Comparison of ENCODE assay signal across 8 cellular contexts in genomic region chr7:95686109-95686508, GRCh38.
DNase-seq lines count a peak whose midpoint lies in the region; ATAC-seq, FAIRE-seq and TF ChIP-seq lines count a peak whose summit lies in the region.

No MANE protein-coding gene starts in this region.

- no peak overlapping the region for H3K9ac ChIP-seq in KMS-11
- no peak overlapping the region for H3K9ac ChIP-seq in PC-3 (ENCODE audit: low read length)
- no peak overlapping the region for H3K9ac ChIP-seq in endothelial cell of umbilical vein (replicated peaks; ENCODE audit: extremely low read depth, insufficient read depth, low read length)

- no peaks in the 10 kb centered on the region for H3K9me1 ChIP-seq in endothelial cell of umbilical vein (replicated peaks; ENCODE audit: control insufficient read depth, extremely low read depth, insufficient read depth, low read length)

- H3K4me2 ChIP-seq in KMS-11 (no peak overlapping the region), PC-3 (ENCODE audit: low read length) (no peak overlapping the region), endothelial cell of umbilical vein (ENCODE audit: insufficient read depth, low read length) (no peak overlapping the region)

- H3K4me3 ChIP-seq in KMS-11 (IDR thresholded peaks at IDR 0.05; ENCODE audit: insufficient read depth, low read depth, low read length): no peak overlapping the region
- no peak overlapping the region for H3K4me3 ChIP-seq in PC-3 (ENCODE audit: low read length)
- no peak overlapping the region for H3K4me3 ChIP-seq in endothelial cell of umbilical vein (replicated peaks in 1 of 3; ENCODE audit: insufficient read depth in 1 of 3, low read depth in 1 of 3, low read length in 3 of 3)
- H3K4me3 ChIP-seq in mucosa of descending colon: no peak overlapping the region

- POLR2A ChIA-PET in PC-3 (lab: Charles Lee; ENCODE audit: unreplicated experiment) (no interaction called here), endothelial cell of umbilical vein (lab: Charles Lee) (no interaction called here)

- in situ Hi-C loops in G401 (cut with HindIII; ENCODE audit: low sequenced_read_pairs): loop anchor here (25.0 kb wide), 1 partner anchor 174 kb away; no protein-coding TSS in a partner anchor

- intact Hi-C loops in PC-3 (cut with micrococcal nuclease) (loop anchor here (1.0 to 5.0 kb wide), 3 partner anchors 159 to 1239 kb away; no protein-coding TSS in a partner anchor), endothelial cell of umbilical vein (cut with micrococcal nuclease) (loop anchor here (1.0 kb wide), 2 partner anchors 159 to 175 kb away; no protein-coding TSS in a partner anchor), mucosa of descending colon (cut with DNase I, micrococcal nuclease) (loop anchor here (5.0 kb wide), 2 partner anchors 159 to 174 kb away; no protein-coding TSS in a partner anchor)

- no peaks in the 10 kb centered on the region for H3F3A ChIP-seq in PC-3 (ENCODE audit: low read length, unreplicated experiment)

- BruUV-seq in PC-3 (replicated peaks; lab: Mats Ljungman, UMichigan): no TSS peak
- BruUV-seq in endothelial cell of umbilical vein (replicated peaks; lab: Mats Ljungman, UMichigan): no TSS peak

- H2AFZ ChIP-seq in KMS-11 (ENCODE audit: low read depth) (no peak overlapping the region), PC-3 (ENCODE audit: low read length) (no peak overlapping the region), endothelial cell of umbilical vein (ENCODE audit: low read depth, low read length) (no peak overlapping the region)

- no peaks in the 10 kb centered on the region for H3K36me3 ChIP-seq in KMS-11 (ENCODE audit: insufficient read depth)
- no peaks in the 10 kb centered on the region for H3K36me3 ChIP-seq in PC-3 (ENCODE audit: low read depth, low read length)
- H3K36me3 ChIP-seq in endothelial cell of umbilical vein (ENCODE audit: control insufficient read depth in 2 of 2, extremely low read depth in 1 of 2, insufficient read depth in 2 of 2, low read length in 2 of 2): no peaks in the 10 kb centered on the region
- H3K36me3 ChIP-seq in mucosa of descending colon (ENCODE audit: low read depth): no peaks in the 10 kb centered on the region

- H3K79me2 ChIP-seq in KMS-11 (ENCODE audit: insufficient read depth, low read depth) (no peaks in the 10 kb centered on the region), PC-3 (ENCODE audit: low read length) (no peaks in the 10 kb centered on the region), endothelial cell of umbilical vein (ENCODE audit: control insufficient read depth, insufficient read depth, low read length) (no peaks in the 10 kb centered on the region)

- no peak for TF ChIP-seq POLR2A in endothelial cell of umbilical vein (IDR thresholded peaks at IDR 0.05; ENCODE audit: low read depth, low read length)

- no peaks in the 10 kb centered on the region for H3K9me3 ChIP-seq in PC-3 (ENCODE audit: low read length)
- no peaks in the 10 kb centered on the region for H3K9me3 ChIP-seq in endothelial cell of umbilical vein (replicated peaks; ENCODE audit: control insufficient read depth, insufficient read depth, low read length)
- no peaks in the 10 kb centered on the region for H3K9me3 ChIP-seq in mucosa of descending colon

- H4K20me1 ChIP-seq in KMS-11 (ENCODE audit: insufficient read depth) (no peaks in the 10 kb centered on the region), PC-3 (ENCODE audit: low read length) (no peaks in the 10 kb centered on the region), endothelial cell of umbilical vein (replicated peaks; ENCODE audit: control insufficient read depth, extremely low read depth, insufficient read depth, low read length) (no peaks in the 10 kb centered on the region)

- H3K27me3 ChIP-seq in KMS-11 (ENCODE audit: insufficient read depth, low read depth): no peaks in the 10 kb centered on the region
- H3K27me3 ChIP-seq in PC-3 (ENCODE audit: low read length): no peaks in the 10 kb centered on the region
- peaks cover 0 to 2% of the 10 kb centered on the region in 2 experiments for H3K27me3 ChIP-seq in endothelial cell of umbilical vein (ENCODE audit: control insufficient read depth in 2 of 2, insufficient read depth in 2 of 2, low read length in 2 of 2)

- peak; percentile 21 for FAIRE-seq in endothelial cell of umbilical vein (lab: Jason Lieb, UNC)

- dilution Hi-C loops in endothelial cell of umbilical vein (cut with MboI; ENCODE audit: extremely low pct_ligation_motif_present, low sequenced_read_pairs): no loop called here

- ATAC-seq in PC-3: peak; percentile 38; the same call in 1 of the 2 replicates
- peak; percentile 79 for ATAC-seq in mucosa of descending colon
- ATAC-seq in GM21367 (IDR thresholded peaks at IDR 0.05; ENCODE audit: unreplicated experiment): no peak
- no peak for ATAC-seq in GM21423 (IDR thresholded peaks at IDR 0.05; ENCODE audit: unreplicated experiment)

- H3K4me1 ChIP-seq in KMS-11 (ENCODE audit: low read depth, poor library complexity, severe bottlenecking): peaks cover 11% of the 10 kb centered on the region
- H3K4me1 ChIP-seq in PC-3 (ENCODE audit: insufficient read depth, low read length): peaks cover 13% of the 10 kb centered on the region
- H3K4me1 ChIP-seq in endothelial cell of umbilical vein (ENCODE audit: control insufficient read depth, extremely low read depth, insufficient read depth, low read length): no peaks in the 10 kb centered on the region
- H3K4me1 ChIP-seq in mucosa of descending colon (ENCODE audit: low read depth): no peaks in the 10 kb centered on the region

- peak; percentile 70 for TF ChIP-seq CTCF in KMS-11 (conservative IDR thresholded peaks at IDR 0.05; ENCODE audit: low read depth, low read length)
- peak; percentile 65 for TF ChIP-seq CTCF in PC-3 (conservative IDR thresholded peaks at IDR 0.05; ENCODE audit: low read depth, low read length)
- peak; percentile 38 to 44 for TF ChIP-seq CTCF in endothelial cell of umbilical vein (IDR thresholded peaks at IDR 0.05; ENCODE audit: extremely low read depth in 1 of 2, insufficient read depth in 1 of 2, low read depth in 1 of 2, low read length in 2 of 2)
- TF ChIP-seq CTCF in mucosa of descending colon (IDR thresholded peaks at IDR 0.05): no peak

- H3K27ac ChIP-seq in KMS-11 (no peak overlapping the region), PC-3 (ENCODE audit: low read length) (no peak overlapping the region), endothelial cell of umbilical vein (ENCODE audit: insufficient read depth, low read depth, low read length) (no peak overlapping the region)

- peak; percentile 37 for DNase-seq in G401 (ENCODE audit: low spot score)
- peak; percentile 61 for DNase-seq in PC-3
- DNase-seq in endothelial cell of umbilical vein (ENCODE audit: low read depth, low spot score): peak; percentile 64
- DNase-seq in mucosa of descending colon: peak in 2 of 3 donors; percentile 33 to 69
- DNase-seq in GOT3 (lab: John Stamatoyannopoulos, UW): no peak

- CTCF ChIA-PET in PC-3 (lab: Charles Lee) (interaction anchor here (0.6 to 3.1 kb wide), 10 partner anchors 77 to 295 kb away, joined by 3 to 52 read pairs (median 8); no protein-coding TSS in a partner anchor), endothelial cell of umbilical vein (lab: Charles Lee) (interaction anchor here (0.6 to 8.3 kb wide), 27 partner anchors 8 to 1397 kb away, joined by 3 to 917 read pairs (median 4); partner anchors contain the start of genes ASB4 and PDK4)

- no peaks in the 10 kb centered on the region for H3K9me2 ChIP-seq in PC-3 (replicated peaks; ENCODE audit: low read length)

TF ChIP-seq in endothelial cell of umbilical vein, 7 proteins besides CTCF, POLR2A, EP300 and RAD21:
- TF ChIP-seq JUN (IDR thresholded peaks at IDR 0.05; ENCODE audit: borderline replicate concordance, insufficient read depth, insufficient read length, low read depth): no peak
- no peak for TF ChIP-seq MYC (IDR thresholded peaks at IDR 0.05; ENCODE audit: low read depth, low read length)
- TF ChIP-seq EZH2 (IDR thresholded peaks at IDR 0.05; ENCODE audit: borderline replicate concordance, low read depth, low read length, severe bottlenecking): no peak
- TF ChIP-seq POLR2AphosphoS5 (IDR thresholded peaks at IDR 0.05; ENCODE audit: insufficient read depth, low read depth, low read length): no peak
- no peak for TF ChIP-seq GATA2 (IDR thresholded peaks at IDR 0.05; ENCODE audit: insufficient read depth, insufficient read length, low read depth, low read length)
- no peak for TF ChIP-seq MAX (IDR thresholded peaks at IDR 0.05; ENCODE audit: insufficient read depth, insufficient read length)
- TF ChIP-seq FOS (IDR thresholded peaks at IDR 0.05; ENCODE audit: borderline replicate concordance, insufficient read depth, low read length): no peak

Comparison
In these comparisons a context has a peak if more than half of its experiments do, and no peak if none do; other contexts are left out.
1. ATAC-seq: peak in PC-3 (single experiment) and mucosa of descending colon (single experiment); none in GM21367 (single experiment) and GM21423 (single experiment).